8 cellular contexts compared by ENCODE assay signal in the genomic region with DNA sequence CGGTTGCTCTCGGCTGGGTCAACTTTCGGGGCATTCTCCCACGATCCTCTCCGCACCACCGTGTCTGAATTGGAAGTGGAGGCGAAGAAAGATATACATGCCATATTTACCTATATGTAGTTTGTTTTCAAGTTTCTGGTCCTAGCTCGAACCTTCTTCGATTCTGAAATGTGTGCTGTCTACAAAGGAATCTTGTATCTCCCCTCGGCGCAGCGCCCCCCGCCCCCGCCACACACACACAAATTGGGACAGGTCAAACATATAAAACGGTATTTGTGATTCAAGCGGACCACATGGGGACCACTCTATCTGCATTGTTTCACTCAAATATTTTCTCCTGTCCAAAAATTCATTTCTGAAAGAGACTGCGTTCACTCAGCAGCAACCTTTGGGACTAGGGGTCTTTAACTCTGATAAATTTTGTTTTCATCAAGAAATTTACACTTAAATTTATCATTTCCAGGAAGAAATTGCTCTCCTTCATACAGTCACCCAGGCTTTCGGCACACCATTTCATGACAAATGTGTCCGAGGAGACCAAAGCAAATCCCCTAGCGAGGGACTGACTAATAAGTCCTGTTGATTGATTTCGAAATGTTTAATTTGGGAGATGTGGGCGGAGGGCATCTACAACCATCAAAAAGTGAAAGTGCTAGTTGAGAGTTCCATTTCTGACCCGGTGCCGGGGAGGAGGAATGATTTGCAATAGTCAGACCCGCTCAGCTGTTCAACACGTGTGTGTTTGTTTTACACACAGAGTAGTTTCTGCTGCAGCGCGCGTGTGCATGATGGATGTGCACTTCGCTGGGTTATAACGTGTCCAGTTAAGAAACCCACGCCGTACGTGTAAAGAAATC. TPM values are rescaled to one million over a fixed set of nuclear protein-coding genes. Genes with fewer than 3 reads are reported as not detected.
DNase-seq lines count a peak whose midpoint lies in the region; ATAC-seq and TF ChIP-seq lines count a peak whose summit lies in the region.

No MANE protein-coding gene starts in this region.

- H3K4me1 ChIP-seq in mononuclear cell (ENCODE audit: insufficient read depth, low read length), result peaks cover 58% of the 10 kb centered on the region

- no peak for TF ChIP-seq CTCF in epithelial cell of proximal tubule (conservative IDR thresholded peaks at IDR 0.05; ENCODE audit: low read depth, low read length)

- peak; percentile 1 for ATAC-seq in stimulated activated naive CD8-positive, alpha-beta T cell treated with anti-CD3 and anti-CD28 coated beads, Interleukin-15, Interleukin-2, amounts not matched to agents 100 U/mL and 50 U/mL, for 24 hours
- ATAC-seq in GM18519 (IDR thresholded peaks at IDR 0.05; ENCODE audit: low FRiP score, unreplicated experiment), result no peak

- DNase-seq in NCI-H2196 (lab: John Stamatoyannopoulos, UW; ENCODE audit: unreplicated experiment) (peak; percentile 47), NCI-H2196 treated with DMSO at 0.1 percent for 48 hours (lab: John Stamatoyannopoulos, UW; ENCODE audit: unreplicated experiment) (no peak), NCI-H526 (lab: John Stamatoyannopoulos, UW) (peak; percentile 51 to 57), activated T-cell treated with anti-CD3 and anti-CD28 coated beads for 4 hours (peak; percentile 31), epithelial cell of proximal tubule (ENCODE audit: low read depth) (no peak)
- DNase-seq in stimulated activated naive CD8-positive, alpha-beta T cell treated with anti-CD3 and anti-CD28 coated beads, Interleukin-15, Interleukin-2, amounts not matched to agents 100 U/mL and 50 U/mL, for 24 hours, result peak; percentile 75

- no peaks in the 10 kb centered on the region for H3K9me3 ChIP-seq in mononuclear cell (ENCODE audit: low read depth, low read length)

- H3K27me3 ChIP-seq in mononuclear cell (ENCODE audit: insufficient read depth, low read length), result peaks cover 28% of the 10 kb centered on the region

- H3K4me3 ChIP-seq in epithelial cell of proximal tubule (ENCODE audit: low read depth, low read length), result peak overlapping the region; percentile 89
- H3K4me3 ChIP-seq in mononuclear cell (ENCODE audit: low read length), result peak overlapping the region; percentile 73

RNA-seq across cellular contexts. Expression of gene NR4A3, which starts 1.1 kb away (rescaled TPM):
- total RNA-seq in epithelial cell of proximal tubule (0.07 TPM in 1 of 2 replicates, not detected in the other), mononuclear cell (18.5 TPM)

Comparison
In these comparisons a context has a peak if more than half of its experiments do, and no peak if none do; other contexts are left out.
1. DNase-seq: peak in NCI-H2196 (single experiment), NCI-H526 (2 of 2), activated T-cell treated with anti-CD3 and anti-CD28 coated beads for 4 hours (single experiment) and stimulated activated naive CD8-positive, alpha-beta T cell treated with anti-CD3 and anti-CD28 coated beads, Interleukin-15, Interleukin-2, amounts not matched to agents 100 U/mL and 50 U/mL, for 24 hours (single experiment); none in NCI-H2196 treated with DMSO at 0.1 percent for 48 hours (single experiment) and epithelial cell of proximal tubule (single experiment).
2. RNA of gene NR4A3, which starts 1.1 kb away (total RNA-seq): 18.5 TPM in mononuclear cell (single experiment); 0.07 TPM in epithelial cell of proximal tubule; every median in the first group is over 10 times any median in the second.